Comparison of ENCODE assay signal across 21 cellular contexts in genomic region chr20:59721386-59721785, GRCh38.
"Had no signal": no experiment of that assay in that cellular context is flagged by ENCODE, and none has a peak within 500 bp of the region (broad histone marks: within the 10 kb centered on the region; RNA-seq: fewer than 3 reads in every experiment).

No MANE protein-coding gene starts in this region.

- H3K27me3 ChIP-seq: foreskin keratinocyte, hepatocyte had no signal

- DNase-seq: effector CD4-positive, alpha-beta T cell; endodermal cell; erythroblast; foreskin keratinocyte; left colon; mesendoderm; naive B cell; occipital lobe; sigmoid colon; stimulated activated CD4-positive, alpha-beta T cell treated with anti-CD3 and anti-CD28 coated beads, Interleukin-2, amount 100 ng/mL, for 24 hours; stimulated activated CD4-positive, alpha-beta T cell treated with anti-CD3 and anti-CD28 coated beads, Interleukin-4, amount 100 ng/mL, for 4 hours; stimulated activated naive CD4-positive, alpha-beta T cell; stomach; substantia nigra; trophoblast cell had no signal

- H3K27ac ChIP-seq: coronary artery, foreskin keratinocyte, hepatocyte, parathyroid adenoma, sigmoid colon, skin epidermis, stomach had no signal

- H3K4me3 ChIP-seq: coronary artery, hepatocyte, sigmoid colon, skin epidermis, stomach had no signal

- H3K36me3 ChIP-seq: sigmoid colon, stomach had no signal

- ATAC-seq: foreskin keratinocyte, left colon had no signal

- FAIRE-seq: endothelial cell of umbilical vein, urothelium cell line had no signal
